Comparison of ENCODE assay signal across 8 cellular contexts in the genomic region with DNA sequence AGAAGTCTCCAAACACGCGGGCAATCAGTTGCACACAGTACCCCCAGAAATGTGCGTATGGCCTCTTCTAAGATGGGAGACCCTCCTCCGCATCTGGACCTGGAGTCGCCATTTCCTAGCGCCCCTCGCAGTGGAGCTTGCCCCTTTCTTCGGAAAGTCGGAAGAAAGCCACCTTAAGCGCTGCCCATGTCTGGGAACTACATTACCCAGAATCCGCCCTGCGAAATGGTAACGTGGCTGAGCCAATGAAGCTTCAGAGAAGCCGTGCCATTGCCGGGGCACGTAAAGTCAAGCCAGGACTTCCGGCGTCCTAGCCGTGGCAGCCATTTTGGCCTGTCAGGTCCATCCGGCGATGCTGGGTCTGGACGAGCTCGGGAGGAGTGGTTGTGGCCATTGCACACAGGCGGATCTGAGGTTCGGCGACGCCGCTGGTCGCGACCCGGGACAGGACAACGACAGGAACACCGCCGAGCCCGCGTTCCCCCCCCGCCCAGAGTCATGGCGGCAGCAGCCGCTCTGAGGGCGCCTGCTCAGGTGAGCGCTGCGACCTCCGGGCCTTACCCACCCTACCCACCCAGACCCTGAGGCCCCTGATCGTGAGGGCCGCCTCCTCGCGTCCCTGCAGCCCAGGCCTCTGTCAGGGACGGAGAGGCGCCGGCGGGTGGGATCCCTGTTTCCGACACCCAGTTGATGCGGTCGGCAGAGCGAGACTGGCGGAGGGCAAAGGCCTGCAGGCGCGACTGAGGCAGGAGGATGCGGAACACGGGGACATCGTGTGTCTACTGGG. TPM values are rescaled to one million over a fixed set of nuclear protein-coding genes. Genes with fewer than 3 reads are reported as not detected.
DNase-seq lines count a peak whose midpoint lies in the region; ATAC-seq, FAIRE-seq and TF ChIP-seq lines count a peak whose summit lies in the region.

A gene (plus strand): TSS at position 332 of the 787 bp plus-strand sequence. CDS start 167 bp downstream, at position 499.

- DNase-seq in GM10266 (ENCODE audit: extremely low spot score): peak; percentile 91
- DNase-seq in NCI-H1105 (lab: John Stamatoyannopoulos, UW): peak; percentile 93
- peak; percentile 57 to 95 (median 80) for DNase-seq in T-helper 2 cell
- DNase-seq in right atrium auricular region (ENCODE audit: low spot score): peak; percentile 92
- DNase-seq in pulmonary artery endothelial cell (ENCODE audit: low read depth, low spot score): peak; percentile 76
- DNase-seq in urothelium cell line (ENCODE audit: low spot score): peak; percentile 93

- H3K27ac ChIP-seq in angular gyrus (ENCODE audit: low read depth, low read length) (peak within 1 kb of the TSS; percentile 45), right atrium auricular region (peak within 1 kb of the TSS; percentile 89)

- ATAC-seq in HG02623 (IDR thresholded peaks at IDR 0.05; ENCODE audit: unreplicated experiment): peak; percentile 97

- H3K4me1 ChIP-seq in right atrium auricular region: peaks cover 3 to 21% of the 10 kb centered on the region in 2 donors

- TF ChIP-seq CTCF in GM10266 (IDR thresholded peaks at IDR 0.05; ENCODE audit: control insufficient read depth, insufficient read depth, low read depth, missing control alignments) (no peak), right atrium auricular region (IDR thresholded peaks at IDR 0.05) (no peak)

- peak; percentile 37 for FAIRE-seq in urothelium cell line (lab: Jason Lieb, UNC)

- H3K36me3 ChIP-seq in right atrium auricular region: peaks cover 14% of the 10 kb centered on the region

- H3K27me3 ChIP-seq in right atrium auricular region: no peaks in the 10 kb centered on the region

- H3K4me3 ChIP-seq in right atrium auricular region: peak within 1 kb of the TSS; percentile 87 to 92

- H3K9me3 ChIP-seq in right atrium auricular region: peaks cover 0 to 5% of the 10 kb centered on the region in 2 donors

RNA-seq across cellular contexts. Expression of the gene that starts here (rescaled TPM):
- total RNA-seq in right atrium auricular region (10 to 100 TPM in 1 of 2 donors, 1 to 10 TPM in 1; 5.7 to 11.9 TPM), pulmonary artery endothelial cell (10.3 and 17.6 TPM in 2 replicates)

Comparison
In these comparisons a context has a peak if more than half of its experiments do, and no peak if none do; other contexts are left out.
1. Peak in every context shown above with its lines: DNase-seq, ATAC-seq, H3K4me3 ChIP-seq and H3K27ac ChIP-seq.